Comparison of ENCODE assay signal across 8 cellular contexts in genomic region chr9:99569840-99570239, GRCh38.
"Had no signal": no experiment of that assay in that cellular context is flagged by ENCODE, and none has a peak within 500 bp of the region (broad histone marks: within the 10 kb centered on the region; RNA-seq: fewer than 3 reads in every experiment).

No MANE protein-coding gene starts in this region.

- H3K27ac Mint-ChIP-seq: GM23338, H9, IgD-negative memory B cell had no signal

- H3K4me3 Mint-ChIP-seq: GM23338, H9, IgD-negative memory B cell had no signal

- H3K36me3 Mint-ChIP-seq: IgD-negative memory B cell had no signal

- H3K4me1 Mint-ChIP-seq: GM23338, IgD-negative memory B cell had no signal

- H3K27me3 Mint-ChIP-seq: IgD-negative memory B cell had no signal

- DNase-seq: H9, HCEC 1CT, KBM-7 had no signal

- ATAC-seq: GM23338, HepG2 had no signal

- FAIRE-seq: H1, H54, HepG2 had no signal

- H3K9me3 Mint-ChIP-seq: GM23338, H9, IgD-negative memory B cell had no signal
